8 cellular contexts compared by ENCODE assay signal in the genomic region with DNA sequence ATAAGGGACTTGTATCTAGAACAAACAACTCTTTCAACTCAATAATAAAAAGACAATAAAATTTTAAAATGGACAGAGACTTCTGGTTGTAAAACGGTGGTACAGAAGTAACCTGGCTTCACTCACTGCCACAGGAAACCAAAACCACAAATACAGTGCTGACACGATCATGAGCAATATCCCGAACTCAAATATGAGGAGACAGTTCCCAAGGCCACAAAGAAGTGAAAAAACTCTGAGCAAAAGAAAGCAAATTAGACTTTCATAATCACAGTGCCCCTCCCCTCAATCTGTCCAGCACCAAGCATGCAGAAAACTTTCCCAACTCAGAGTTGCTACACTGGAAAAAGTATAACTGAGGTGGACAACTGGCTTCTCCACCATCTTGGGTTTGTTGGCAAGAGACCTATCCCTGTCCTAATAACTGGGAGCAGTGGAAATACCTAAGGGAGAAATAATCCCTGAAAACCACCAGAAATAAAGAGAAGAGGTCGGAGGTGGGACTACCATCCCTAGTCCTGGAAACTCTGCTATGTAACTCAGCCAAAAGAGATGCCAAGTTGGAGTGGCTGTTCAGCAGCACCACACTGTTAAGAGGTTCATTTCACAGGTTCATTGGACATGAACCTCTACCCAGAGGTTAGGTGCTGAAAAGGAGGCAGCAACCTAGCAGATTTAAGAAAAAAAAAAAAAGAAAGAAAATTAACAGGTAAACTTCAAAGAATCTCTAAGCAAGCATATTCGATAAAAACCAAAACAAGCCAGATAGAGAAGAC. TPM values are rescaled to one million over a fixed set of nuclear protein-coding genes. Genes with fewer than 3 reads are reported as not detected.
A peak's percentile ranks its signal among the peaks of the same experiment; 100 is the strongest.
DNase-seq lines count a peak whose midpoint lies in the region; ATAC-seq, FAIRE-seq and TF ChIP-seq lines count a peak whose summit lies in the region.

No MANE protein-coding gene starts in this region.

- 53% methylated on average over 5 of the region's 5 CpGs for WGBS in A549 (ENCODE audit: missing lambda C conversion rate)

- peaks cover 8% of the 10 kb centered on the region; the same call in 2 of the 3 replicates for H3K9me3 ChIP-seq in A549

- DNase-seq in A549 (ENCODE audit: low read depth in 1 of 2, low spot score in 1 of 2): peak in 1 of 2 experiments; percentile 3
- DNase-seq in SW480 (ENCODE audit: low spot score): peak; percentile 57
- peak; percentile 93 for DNase-seq in fibroblast of villous mesenchyme (ENCODE audit: low read depth)
- DNase-seq in DMS53 treated with DMSO at 0.1 percent for 48 hours (lab: John Stamatoyannopoulos, UW; ENCODE audit: unreplicated experiment): no peak
- no peak for DNase-seq in NCI-H1436 (lab: John Stamatoyannopoulos, UW)

- ATAC-seq in A549: no peak
- ATAC-seq in GM18511 (IDR thresholded peaks at IDR 0.05; ENCODE audit: unreplicated experiment): peak; percentile 83
- ATAC-seq in HG03280 (IDR thresholded peaks at IDR 0.05; ENCODE audit: unreplicated experiment): peak; percentile 62
- no peak for ATAC-seq in HG02970 (IDR thresholded peaks at IDR 0.05; ENCODE audit: low FRiP score, unreplicated experiment)

- TF ChIP-seq CTCF in A549 (IDR thresholded peaks at IDR 0.05): no peak
- no peak for TF ChIP-seq CTCF in fibroblast of villous mesenchyme (IDR thresholded peaks at IDR 0.05; ENCODE audit: insufficient read depth, low read depth, low read length)

- TF ChIP-seq EP300 in A549 (IDR thresholded peaks at IDR 0.05): no peak

- FAIRE-seq in A549 (lab: Jason Lieb, UNC): no peak

- no peak overlapping the region for H3K27ac ChIP-seq in A549

- H3K4me1 ChIP-seq in A549: peaks cover 24% of the 10 kb centered on the region; the same call in 2 of the 3 replicates

- no peak for TF ChIP-seq RAD21 in A549 (conservative IDR thresholded peaks at IDR 0.05 in 1 of 2, IDR thresholded peaks at IDR 0.05 in 1 of 2)

- peak overlapping the region; percentile 41 for H3K4me2 ChIP-seq in A549

- H3K4me3 ChIP-seq in A549 (no peak overlapping the region), fibroblast of villous mesenchyme (ENCODE audit: low read depth, low read length) (no peak overlapping the region)

- POLR2A ChIA-PET in A549 (lab: Yijun Ruan, JAX): no interaction called here

- TF ChIP-seq POLR2A in A549 (IDR thresholded peaks at IDR 0.05; ENCODE audit: low read length): no peak

- CTCF ChIA-PET in A549 (lab: Yijun Ruan, JAX): no interaction called here

TF ChIP-seq in A549, 52 proteins besides CTCF, POLR2A, EP300 and RAD21:
- no peak for TF ChIP-seq CHD2 (IDR thresholded peaks at IDR 0.05; ENCODE audit: low read length, partially characterized antibody)
- TF ChIP-seq RFX5 (IDR thresholded peaks at IDR 0.05): no peak
- TF ChIP-seq FOXS1 (CRISPR knock-in tag; IDR thresholded peaks at IDR 0.05): no peak
- no peak for TF ChIP-seq KDM5A (IDR thresholded peaks at IDR 0.05)
- no peak for TF ChIP-seq GATA3 (IDR thresholded peaks at IDR 0.05; ENCODE audit: borderline replicate concordance)
- no peak for TF ChIP-seq HOXB13 (CRISPR knock-in tag; IDR thresholded peaks at IDR 0.05; ENCODE audit: low read depth)

RNA-seq across cellular contexts. Expression of gene REV3L, which starts 55.5 kb away (rescaled TPM):
- 10.8 and 12.4 TPM in 2 replicates for polyA plus RNA-seq in A549 (2011; rRNA removed)
- 2.2 and 2.7 TPM in 2 replicates for polyA plus RNA-seq in A549 (2012; cell fraction: cytosol; rRNA removed)
- 2.2 and 4.2 TPM in 2 replicates for polyA plus RNA-seq in A549 (2012; cell fraction: nucleus; rRNA removed)
- 4.1 to 4.7 TPM (median 4.5 TPM) in 3 replicates for polyA plus RNA-seq in A549 (2017; fragmentation: RNase III; extraction: RNeasy Plus Mini Kit Qiagen cat#74134 plus additional on column Dnase treatment)
- 10.0 and 10.7 TPM in 2 replicates for polyA minus RNA-seq in A549 (2011; rRNA and poly(A)+ RNA removed)
- total RNA-seq in fibroblast of villous mesenchyme: 40.6 and 54.8 TPM in 2 replicates

Comparison
In these comparisons a context has a peak if more than half of its experiments do, and no peak if none do; other contexts are left out.
1. ATAC-seq: peak in GM18511 (single experiment) and HG03280 (single experiment); none in A549 (0 of 2) and HG02970 (single experiment).
2. DNase-seq: peak in SW480 (single experiment) and fibroblast of villous mesenchyme (single experiment); none in DMS53 treated with DMSO at 0.1 percent for 48 hours (single experiment) and NCI-H1436 (single experiment).